Comparison of ENCODE assay signal across 1 cellular context in the genomic region with DNA sequence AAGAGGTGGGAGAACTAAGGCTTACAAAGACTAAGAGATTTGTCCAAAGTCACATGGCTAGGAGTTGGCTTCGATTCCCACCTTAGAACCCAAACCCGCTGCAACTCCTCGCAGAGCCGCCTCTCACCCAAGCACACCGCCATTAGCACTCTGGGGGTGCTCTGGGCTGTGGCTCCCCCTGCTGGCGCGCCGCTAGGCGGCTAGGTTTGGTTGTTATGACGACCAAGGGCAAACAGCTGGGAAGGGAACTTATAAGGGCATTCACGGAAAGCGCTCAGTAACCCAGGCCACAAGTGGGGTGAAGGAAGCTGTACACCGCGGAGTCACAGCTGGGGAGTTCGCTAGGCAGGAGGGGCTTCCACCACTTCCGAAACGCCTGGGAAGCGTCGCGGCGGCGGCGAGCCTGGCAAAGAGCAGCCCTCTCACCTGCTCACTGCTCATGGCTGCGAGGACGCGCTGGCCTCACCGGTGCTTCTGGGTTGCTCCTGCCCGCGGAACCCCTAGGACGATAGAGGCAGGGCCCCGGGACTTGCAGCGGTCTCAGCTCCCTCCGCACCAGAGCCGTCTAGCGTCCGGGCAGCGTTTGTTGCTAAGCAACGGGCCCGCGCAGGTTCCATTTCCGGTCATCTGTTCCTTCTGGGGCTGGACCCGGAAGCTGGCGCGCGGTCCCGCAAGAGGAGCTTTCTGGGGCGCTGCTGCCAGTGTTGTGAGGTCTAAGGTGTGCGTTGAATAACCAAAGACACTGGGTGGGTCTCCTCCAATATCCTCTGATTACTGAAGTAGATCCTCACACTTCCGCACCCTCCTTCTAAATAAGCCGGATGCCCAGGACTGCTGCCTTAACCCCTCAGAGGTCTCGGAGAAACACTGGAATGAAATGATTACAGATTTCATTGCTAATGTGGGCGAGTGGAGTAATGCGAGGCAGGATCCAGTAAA.
A peak's percentile ranks its signal among the peaks of the same experiment; 100 is the strongest.
TF ChIP-seq lines count a peak whose summit lies in the region.

A gene (minus strand): TSS at position 567 of the 939 bp plus-strand sequence. CDS start 126 bp downstream, at position 441.

TF ChIP-seq in HepG2, 621 proteins besides CTCF, POLR2A, EP300 and RAD21 (continued from another document and continues in another):
- TF ChIP-seq MED13 (CRISPR knock-in tag; IDR thresholded peaks at IDR 0.05) (no peak), ARNT (IDR thresholded peaks at IDR 0.05) (no peak), PCBP1 (IDR thresholded peaks at IDR 0.05; ENCODE audit: borderline replicate concordance, low read depth, low read length) (no peak), RFX5 (IDR thresholded peaks at IDR 0.05; ENCODE audit: low read depth, low read length) (no peak), ZNF614 (CRISPR knock-in tag; IDR thresholded peaks at IDR 0.05; ENCODE audit: borderline replicate concordance) (peak; percentile 61), ISX (CRISPR knock-in tag; conservative IDR thresholded peaks at IDR 0.05) (no peak), ZNF839 (CRISPR knock-in tag; IDR thresholded peaks at IDR 0.05; ENCODE audit: borderline replicate concordance) (peak; percentile 85; the same call in 1 of the 2 replicates), FIP1L1 (IDR thresholded peaks at IDR 0.05; ENCODE audit: borderline replicate concordance, insufficient read depth, low read depth, low read length) (no peak), SP140L (CRISPR knock-in tag; IDR thresholded peaks at IDR 0.05; ENCODE audit: borderline replicate concordance) (peak; percentile 66; the same call in 1 of the 2 replicates), HMGA1 (CRISPR knock-in tag; conservative IDR thresholded peaks at IDR 0.05) (no peak), SAFB2 (CRISPR knock-in tag; IDR thresholded peaks at IDR 0.05; ENCODE audit: borderline replicate concordance, low read depth) (peak; percentile 75; the same call in 1 of the 2 replicates), NR2F2 (IDR thresholded peaks at IDR 0.05; ENCODE audit: borderline replicate concordance, low read depth) (no peak), ZBTB1 (CRISPR knock-in tag; IDR thresholded peaks at IDR 0.05; ENCODE audit: borderline replicate concordance) (no peak), ISL2 (CRISPR knock-in tag; IDR thresholded peaks at IDR 0.05) (no peak; the same call in 1 of the 2 replicates), ZNF558 (CRISPR knock-in tag; IDR thresholded peaks at IDR 0.05; ENCODE audit: borderline replicate concordance) (no peak), NONO (IDR thresholded peaks at IDR 0.05) (no peak), NONO (CRISPR knock-in tag; conservative IDR thresholded peaks at IDR 0.05) (peak; percentile 70; the same call in 1 of the 2 replicates), ZNF496 (CRISPR knock-in tag; IDR thresholded peaks at IDR 0.05; ENCODE audit: insufficient replicate concordance) (no peak), ZNF816 (CRISPR knock-in tag; IDR thresholded peaks at IDR 0.05; ENCODE audit: borderline replicate concordance) (no peak), ZSCAN9 (CRISPR knock-in tag; IDR thresholded peaks at IDR 0.05; ENCODE audit: borderline replicate concordance) (0 out of 2 replicates have a peak, but pooled peaks have one; percentile 40), SALL1 (CRISPR knock-in tag; IDR thresholded peaks at IDR 0.05) (peak; percentile 83), TCF7L2 (IDR thresholded peaks at IDR 0.05; ENCODE audit: low read depth, low read length) (no peak), SMARCE1 (IDR thresholded peaks at IDR 0.05; ENCODE audit: borderline replicate concordance) (no peak), NR2F6 (IDR thresholded peaks at IDR 0.05) (no peak), NR2F6 (CRISPR knock-in tag; IDR thresholded peaks at IDR 0.05) (0 out of 2 replicates have a peak, but pooled peaks have one; percentile 33), TBL1XR1 (IDR thresholded peaks at IDR 0.05; ENCODE audit: borderline replicate concordance, low read length, partially characterized antibody) (peak; percentile 48), KDM5B (CRISPR knock-in tag; IDR thresholded peaks at IDR 0.05; ENCODE audit: borderline replicate concordance) (peak; percentile 86), HNF4G (IDR thresholded peaks at IDR 0.05; ENCODE audit: borderline replicate concordance, low read depth, low read length) (no peak), HNF4G (CRISPR knock-in tag; IDR thresholded peaks at IDR 0.05; ENCODE audit: borderline replicate concordance, low read depth) (no peak), ZNF343 (CRISPR knock-in tag; IDR thresholded peaks at IDR 0.05) (peak; percentile 61; the same call in 1 of the 2 replicates), MED1 (CRISPR knock-in tag; IDR thresholded peaks at IDR 0.05) (no peak), ZNF562 (CRISPR knock-in tag; IDR thresholded peaks at IDR 0.05; ENCODE audit: borderline replicate concordance) (no peak), HOXA3 (CRISPR knock-in tag; IDR thresholded peaks at IDR 0.05) (peak; percentile 79)
- TF ChIP-seq, protein P1, sequence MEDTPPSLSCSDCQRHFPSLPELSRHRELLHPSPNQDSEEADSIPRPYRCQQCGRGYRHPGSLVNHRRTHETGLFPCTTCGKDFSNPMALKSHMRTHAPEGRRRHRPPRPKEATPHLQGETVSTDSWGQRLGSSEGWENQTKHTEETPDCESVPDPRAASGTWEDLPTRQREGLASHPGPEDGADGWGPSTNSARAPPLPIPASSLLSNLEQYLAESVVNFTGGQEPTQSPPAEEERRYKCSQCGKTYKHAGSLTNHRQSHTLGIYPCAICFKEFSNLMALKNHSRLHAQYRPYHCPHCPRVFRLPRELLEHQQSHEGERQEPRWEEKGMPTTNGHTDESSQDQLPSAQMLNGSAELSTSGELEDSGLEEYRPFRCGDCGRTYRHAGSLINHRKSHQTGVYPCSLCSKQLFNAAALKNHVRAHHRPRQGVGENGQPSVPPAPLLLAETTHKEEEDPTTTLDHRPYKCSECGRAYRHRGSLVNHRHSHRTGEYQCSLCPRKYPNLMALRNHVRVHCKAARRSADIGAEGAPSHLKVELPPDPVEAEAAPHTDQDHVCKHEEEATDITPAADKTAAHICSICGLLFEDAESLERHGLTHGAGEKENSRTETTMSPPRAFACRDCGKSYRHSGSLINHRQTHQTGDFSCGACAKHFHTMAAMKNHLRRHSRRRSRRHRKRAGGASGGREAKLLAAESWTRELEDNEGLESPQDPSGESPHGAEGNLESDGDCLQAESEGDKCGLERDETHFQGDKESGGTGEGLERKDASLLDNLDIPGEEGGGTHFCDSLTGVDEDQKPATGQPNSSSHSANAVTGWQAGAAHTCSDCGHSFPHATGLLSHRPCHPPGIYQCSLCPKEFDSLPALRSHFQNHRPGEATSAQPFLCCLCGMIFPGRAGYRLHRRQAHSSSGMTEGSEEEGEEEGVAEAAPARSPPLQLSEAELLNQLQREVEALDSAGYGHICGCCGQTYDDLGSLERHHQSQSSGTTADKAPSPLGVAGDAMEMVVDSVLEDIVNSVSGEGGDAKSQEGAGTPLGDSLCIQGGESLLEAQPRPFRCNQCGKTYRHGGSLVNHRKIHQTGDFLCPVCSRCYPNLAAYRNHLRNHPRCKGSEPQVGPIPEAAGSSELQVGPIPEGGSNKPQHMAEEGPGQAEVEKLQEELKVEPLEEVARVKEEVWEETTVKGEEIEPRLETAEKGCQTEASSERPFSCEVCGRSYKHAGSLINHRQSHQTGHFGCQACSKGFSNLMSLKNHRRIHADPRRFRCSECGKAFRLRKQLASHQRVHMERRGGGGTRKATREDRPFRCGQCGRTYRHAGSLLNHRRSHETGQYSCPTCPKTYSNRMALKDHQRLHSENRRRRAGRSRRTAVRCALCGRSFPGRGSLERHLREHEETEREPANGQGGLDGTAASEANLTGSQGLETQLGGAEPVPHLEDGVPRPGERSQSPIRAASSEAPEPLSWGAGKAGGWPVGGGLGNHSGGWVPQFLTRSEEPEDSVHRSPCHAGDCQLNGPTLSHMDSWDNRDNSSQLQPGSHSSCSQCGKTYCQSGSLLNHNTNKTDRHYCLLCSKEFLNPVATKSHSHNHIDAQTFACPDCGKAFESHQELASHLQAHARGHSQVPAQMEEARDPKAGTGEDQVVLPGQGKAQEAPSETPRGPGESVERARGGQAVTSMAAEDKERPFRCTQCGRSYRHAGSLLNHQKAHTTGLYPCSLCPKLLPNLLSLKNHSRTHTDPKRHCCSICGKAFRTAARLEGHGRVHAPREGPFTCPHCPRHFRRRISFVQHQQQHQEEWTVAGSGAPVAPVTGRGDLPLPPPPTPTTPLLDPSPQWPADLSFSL (CRISPR knock-in tag; IDR thresholded peaks at IDR 0.05), result no peak
- TF ChIP-seq, protein P2, sequence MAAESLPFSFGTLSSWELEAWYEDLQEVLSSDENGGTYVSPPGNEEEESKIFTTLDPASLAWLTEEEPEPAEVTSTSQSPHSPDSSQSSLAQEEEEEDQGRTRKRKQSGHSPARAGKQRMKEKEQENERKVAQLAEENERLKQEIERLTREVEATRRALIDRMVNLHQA (CRISPR knock-in tag; IDR thresholded peaks at IDR 0.05), result no peak
- TF ChIP-seq, protein P3, sequence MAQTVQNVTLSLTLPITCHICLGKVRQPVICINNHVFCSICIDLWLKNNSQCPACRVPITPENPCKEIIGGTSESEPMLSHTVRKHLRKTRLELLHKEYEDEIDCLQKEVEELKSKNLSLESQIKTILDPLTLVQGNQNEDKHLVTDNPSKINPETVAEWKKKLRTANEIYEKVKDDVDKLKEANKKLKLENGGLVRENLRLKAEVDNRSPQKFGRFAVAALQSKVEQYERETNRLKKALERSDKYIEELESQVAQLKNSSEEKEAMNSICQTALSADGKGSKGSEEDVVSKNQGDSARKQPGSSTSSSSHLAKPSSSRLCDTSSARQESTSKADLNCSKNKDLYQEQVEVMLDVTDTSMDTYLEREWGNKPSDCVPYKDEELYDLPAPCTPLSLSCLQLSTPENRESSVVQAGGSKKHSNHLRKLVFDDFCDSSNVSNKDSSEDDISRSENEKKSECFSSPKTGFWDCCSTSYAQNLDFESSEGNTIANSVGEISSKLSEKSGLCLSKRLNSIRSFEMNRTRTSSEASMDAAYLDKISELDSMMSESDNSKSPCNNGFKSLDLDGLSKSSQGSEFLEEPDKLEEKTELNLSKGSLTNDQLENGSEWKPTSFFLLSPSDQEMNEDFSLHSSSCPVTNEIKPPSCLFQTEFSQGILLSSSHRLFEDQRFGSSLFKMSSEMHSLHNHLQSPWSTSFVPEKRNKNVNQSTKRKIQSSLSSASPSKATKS (CRISPR knock-in tag; IDR thresholded peaks at IDR 0.05), result no peak
- TF ChIP-seq, protein P4, sequence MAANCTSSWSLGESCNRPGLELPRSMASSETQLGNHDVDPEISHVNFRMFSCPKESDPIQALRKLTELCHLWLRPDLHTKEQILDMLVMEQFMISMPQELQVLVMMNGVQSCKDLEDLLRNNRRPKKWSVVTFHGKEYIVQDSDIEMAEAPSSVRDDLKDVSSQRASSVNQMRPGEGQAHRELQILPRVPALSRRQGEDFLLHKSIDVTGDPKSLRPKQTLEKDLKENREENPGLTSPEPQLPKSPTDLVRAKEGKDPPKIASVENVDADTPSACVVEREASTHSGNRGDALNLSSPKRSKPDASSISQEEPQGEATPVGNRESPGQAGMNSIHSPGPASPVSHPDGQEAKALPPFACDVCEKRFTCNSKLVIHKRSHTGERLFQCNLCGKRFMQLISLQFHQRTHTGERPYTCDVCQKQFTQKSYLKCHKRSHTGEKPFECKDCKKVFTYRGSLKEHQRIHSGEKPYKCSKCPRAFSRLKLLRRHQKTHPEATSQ (CRISPR knock-in tag; IDR thresholded peaks at IDR 0.05; ENCODE audit: borderline replicate concordance), result no peak
- TF ChIP-seq, protein P5, sequence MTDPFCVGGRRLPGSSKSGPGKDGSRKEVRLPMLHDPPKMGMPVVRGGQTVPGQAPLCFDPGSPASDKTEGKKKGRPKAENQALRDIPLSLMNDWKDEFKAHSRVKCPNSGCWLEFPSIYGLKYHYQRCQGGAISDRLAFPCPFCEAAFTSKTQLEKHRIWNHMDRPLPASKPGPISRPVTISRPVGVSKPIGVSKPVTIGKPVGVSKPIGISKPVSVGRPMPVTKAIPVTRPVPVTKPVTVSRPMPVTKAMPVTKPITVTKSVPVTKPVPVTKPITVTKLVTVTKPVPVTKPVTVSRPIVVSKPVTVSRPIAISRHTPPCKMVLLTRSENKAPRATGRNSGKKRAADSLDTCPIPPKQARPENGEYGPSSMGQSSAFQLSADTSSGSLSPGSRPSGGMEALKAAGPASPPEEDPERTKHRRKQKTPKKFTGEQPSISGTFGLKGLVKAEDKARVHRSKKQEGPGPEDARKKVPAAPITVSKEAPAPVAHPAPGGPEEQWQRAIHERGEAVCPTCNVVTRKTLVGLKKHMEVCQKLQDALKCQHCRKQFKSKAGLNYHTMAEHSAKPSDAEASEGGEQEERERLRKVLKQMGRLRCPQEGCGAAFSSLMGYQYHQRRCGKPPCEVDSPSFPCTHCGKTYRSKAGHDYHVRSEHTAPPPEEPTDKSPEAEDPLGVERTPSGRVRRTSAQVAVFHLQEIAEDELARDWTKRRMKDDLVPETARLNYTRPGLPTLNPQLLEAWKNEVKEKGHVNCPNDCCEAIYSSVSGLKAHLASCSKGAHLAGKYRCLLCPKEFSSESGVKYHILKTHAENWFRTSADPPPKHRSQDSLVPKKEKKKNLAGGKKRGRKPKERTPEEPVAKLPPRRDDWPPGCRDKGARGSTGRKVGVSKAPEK (CRISPR knock-in tag; IDR thresholded peaks at IDR 0.05; ENCODE audit: borderline replicate concordance), result no peak
- TF ChIP-seq, protein P6, sequence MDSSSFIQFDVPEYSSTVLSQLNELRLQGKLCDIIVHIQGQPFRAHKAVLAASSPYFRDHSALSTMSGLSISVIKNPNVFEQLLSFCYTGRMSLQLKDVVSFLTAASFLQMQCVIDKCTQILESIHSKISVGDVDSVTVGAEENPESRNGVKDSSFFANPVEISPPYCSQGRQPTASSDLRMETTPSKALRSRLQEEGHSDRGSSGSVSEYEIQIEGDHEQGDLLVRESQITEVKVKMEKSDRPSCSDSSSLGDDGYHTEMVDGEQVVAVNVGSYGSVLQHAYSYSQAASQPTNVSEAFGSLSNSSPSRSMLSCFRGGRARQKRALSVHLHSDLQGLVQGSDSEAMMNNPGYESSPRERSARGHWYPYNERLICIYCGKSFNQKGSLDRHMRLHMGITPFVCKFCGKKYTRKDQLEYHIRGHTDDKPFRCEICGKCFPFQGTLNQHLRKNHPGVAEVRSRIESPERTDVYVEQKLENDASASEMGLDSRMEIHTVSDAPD (CRISPR knock-in tag; IDR thresholded peaks at IDR 0.05), result no peak
- TF ChIP-seq, protein P7, sequence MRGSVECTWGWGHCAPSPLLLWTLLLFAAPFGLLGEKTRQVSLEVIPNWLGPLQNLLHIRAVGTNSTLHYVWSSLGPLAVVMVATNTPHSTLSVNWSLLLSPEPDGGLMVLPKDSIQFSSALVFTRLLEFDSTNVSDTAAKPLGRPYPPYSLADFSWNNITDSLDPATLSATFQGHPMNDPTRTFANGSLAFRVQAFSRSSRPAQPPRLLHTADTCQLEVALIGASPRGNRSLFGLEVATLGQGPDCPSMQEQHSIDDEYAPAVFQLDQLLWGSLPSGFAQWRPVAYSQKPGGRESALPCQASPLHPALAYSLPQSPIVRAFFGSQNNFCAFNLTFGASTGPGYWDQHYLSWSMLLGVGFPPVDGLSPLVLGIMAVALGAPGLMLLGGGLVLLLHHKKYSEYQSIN (CRISPR knock-in tag; IDR thresholded peaks at IDR 0.05; ENCODE audit: borderline replicate concordance), result no peak
- TF ChIP-seq, protein P8, sequence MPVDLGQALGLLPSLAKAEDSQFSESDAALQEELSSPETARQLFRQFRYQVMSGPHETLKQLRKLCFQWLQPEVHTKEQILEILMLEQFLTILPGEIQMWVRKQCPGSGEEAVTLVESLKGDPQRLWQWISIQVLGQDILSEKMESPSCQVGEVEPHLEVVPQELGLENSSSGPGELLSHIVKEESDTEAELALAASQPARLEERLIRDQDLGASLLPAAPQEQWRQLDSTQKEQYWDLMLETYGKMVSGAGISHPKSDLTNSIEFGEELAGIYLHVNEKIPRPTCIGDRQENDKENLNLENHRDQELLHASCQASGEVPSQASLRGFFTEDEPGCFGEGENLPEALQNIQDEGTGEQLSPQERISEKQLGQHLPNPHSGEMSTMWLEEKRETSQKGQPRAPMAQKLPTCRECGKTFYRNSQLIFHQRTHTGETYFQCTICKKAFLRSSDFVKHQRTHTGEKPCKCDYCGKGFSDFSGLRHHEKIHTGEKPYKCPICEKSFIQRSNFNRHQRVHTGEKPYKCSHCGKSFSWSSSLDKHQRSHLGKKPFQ (CRISPR knock-in tag; IDR thresholded peaks at IDR 0.05; ENCODE audit: insufficient replicate concordance), result peak; percentile 2
